In genomic region chr18:3297025-3297984, GRCh38 we compare ENCODE assay signal across 8 cellular contexts. TPM values are rescaled to one million over a fixed set of nuclear protein-coding genes. Genes with fewer than 3 reads are reported as not detected.
DNase-seq lines count a peak whose midpoint lies in the region; ATAC-seq lines count a peak whose summit lies in the region.

No MANE protein-coding gene starts in this region.

- ATAC-seq in GM18858 (IDR thresholded peaks at IDR 0.05; ENCODE audit: unreplicated experiment) (peak; percentile 98), HG03064 (IDR thresholded peaks at IDR 0.05; ENCODE audit: low read depth, unreplicated experiment) (peak; percentile 100), memory B cell (ENCODE audit: low read depth) (peak; percentile 97)

- DNase-seq in A172 (ENCODE audit: low spot score) (peak; percentile 61), NCI-H524 (lab: John Stamatoyannopoulos, UW) (peak; percentile 74 to 86), memory B cell (ENCODE audit: low spot score in 2 of 2) (peak; percentile 88 to 90)
- DNase-seq in activated CD4-positive, alpha-beta memory T cell treated with anti-CD3 and anti-CD28 coated beads, Interleukin-2, amount 10 ng/mL, durations not matched to agents 7 days and 5 days: peak; percentile 95
- peak; percentile 87 for DNase-seq in effector CD8-positive, alpha-beta T cell (lab: John Stamatoyannopoulos, UW)
- peak; percentile 84 to 90 (median 89) for DNase-seq in stimulated activated CD4-positive, alpha-beta T cell treated with anti-CD3 and anti-CD28 coated beads, TNF-alpha, amount 100 ng/mL, for 48 hours (ENCODE audit: low read depth in 3 of 3)

- peaks cover 9% of the 10 kb centered on the region for H3K4me1 Mint-ChIP-seq in activated CD4-positive, alpha-beta memory T cell treated with anti-CD3 and anti-CD28 coated beads, Interleukin-2, amount 10 ng/mL, durations not matched to agents 7 days and 5 days
- H3K4me1 Mint-ChIP-seq in memory B cell: peaks cover 4% of the 10 kb centered on the region

- H3K36me3 Mint-ChIP-seq in activated CD4-positive, alpha-beta memory T cell treated with anti-CD3 and anti-CD28 coated beads, Interleukin-2, amount 10 ng/mL, durations not matched to agents 7 days and 5 days (ENCODE audit: low read depth): no peaks in the 10 kb centered on the region
- no peaks in the 10 kb centered on the region for H3K36me3 Mint-ChIP-seq in memory B cell

- peaks cover 30% of the 10 kb centered on the region for H3K27me3 Mint-ChIP-seq in activated CD4-positive, alpha-beta memory T cell treated with anti-CD3 and anti-CD28 coated beads, Interleukin-2, amount 10 ng/mL, durations not matched to agents 7 days and 5 days
- peaks cover 15% of the 10 kb centered on the region for H3K27me3 Mint-ChIP-seq in memory B cell

- peak overlapping the region; percentile 72 for H3K27ac Mint-ChIP-seq in activated CD4-positive, alpha-beta memory T cell treated with anti-CD3 and anti-CD28 coated beads, Interleukin-2, amount 10 ng/mL, durations not matched to agents 7 days and 5 days
- peak overlapping the region; percentile 31 for H3K27ac Mint-ChIP-seq in memory B cell

- POLR2A ChIA-PET in activated CD4-positive, alpha-beta memory T cell treated with anti-CD3 and anti-CD28 coated beads, Interleukin-2, amount 10 ng/mL, durations not matched to agents 7 days and 5 days (lab: Charles Lee): interaction anchor here (0.5 to 2.1 kb wide), 28 partner anchors 8 to 368 kb away, joined by 3 to 19 read pairs (median 4); partner anchors contain the start of genes MYL12A and MYL12B

- H3K4me3 Mint-ChIP-seq in activated CD4-positive, alpha-beta memory T cell treated with anti-CD3 and anti-CD28 coated beads, Interleukin-2, amount 10 ng/mL, durations not matched to agents 7 days and 5 days: peak overlapping the region; percentile 88
- H3K4me3 Mint-ChIP-seq in memory B cell: peak overlapping the region; percentile 96

- no peaks in the 10 kb centered on the region for H3K9me3 Mint-ChIP-seq in activated CD4-positive, alpha-beta memory T cell treated with anti-CD3 and anti-CD28 coated beads, Interleukin-2, amount 10 ng/mL, durations not matched to agents 7 days and 5 days
- H3K9me3 Mint-ChIP-seq in memory B cell: peaks cover 2% of the 10 kb centered on the region

- CTCF ChIA-PET in activated CD4-positive, alpha-beta memory T cell treated with anti-CD3 and anti-CD28 coated beads, Interleukin-2, amount 10 ng/mL, durations not matched to agents 7 days and 5 days (lab: Charles Lee): interaction anchor here (0.6 to 4.3 kb wide), 41 partner anchors 8 to 698 kb away, joined by 3 to 35 read pairs (median 5); partner anchors contain the start of gene MYL12A

RNA-seq across cellular contexts. Expression of gene MYL12B, which starts 35.4 kb away (rescaled TPM):
- 633 and 743 TPM in 2 replicates for total RNA-seq in A172 (2014; rRNA removed; shearing (Covaris generic))
- total RNA-seq in activated CD4-positive, alpha-beta memory T cell treated with anti-CD3 and anti-CD28 coated beads, Interleukin-2, amount 10 ng/mL, durations not matched to agents 7 days and 5 days: 100 to 1,000 TPM; 371 to 378 TPM

RNA-seq across cellular contexts. Expression of gene MYL12A, which starts 49.7 kb away (rescaled TPM):
- 1,577 and 1,578 TPM in 2 replicates for total RNA-seq in A172 (2014; rRNA removed; shearing (Covaris generic))
- total RNA-seq in activated CD4-positive, alpha-beta memory T cell treated with anti-CD3 and anti-CD28 coated beads, Interleukin-2, amount 10 ng/mL, durations not matched to agents 7 days and 5 days: 1,000 to 10,000 TPM; 1,118 to 1,119 TPM

Comparison
In these comparisons a context has a peak if more than half of its experiments do, and no peak if none do; other contexts are left out.
1. Peak in every context shown above with its lines: DNase-seq and ATAC-seq.